Comparison of ENCODE assay signal across 2 cellular contexts in genomic region chr19:5296021-5296420, GRCh38.
TF ChIP-seq lines count a peak whose summit lies in the region.

No MANE protein-coding gene starts in this region.

TF ChIP-seq in IMR-90, 13 proteins besides CTCF, POLR2A, EP300 and RAD21:
- TF ChIP-seq MAZ (IDR thresholded peaks at IDR 0.05; ENCODE audit: borderline replicate concordance, low read depth, low read length) = no peak
- TF ChIP-seq BHLHE40 (IDR thresholded peaks at IDR 0.05; ENCODE audit: low read depth, low read length) = no peak
- no peak for TF ChIP-seq NFE2L2 (IDR thresholded peaks at IDR 0.05; ENCODE audit: low read depth, low read length)
- no peak for TF ChIP-seq SMC3 (IDR thresholded peaks at IDR 0.05; ENCODE audit: low read depth, low read length)
- TF ChIP-seq CHD1 (IDR thresholded peaks at IDR 0.05; ENCODE audit: low read depth, low read length) = no peak
- TF ChIP-seq ELK1 (IDR thresholded peaks at IDR 0.05; ENCODE audit: borderline replicate concordance, low read depth, low read length) = no peak
- TF ChIP-seq MAFK (IDR thresholded peaks at IDR 0.05; ENCODE audit: low read depth, low read length) = no peak
- no peak for TF ChIP-seq CEBPB (IDR thresholded peaks at IDR 0.05; ENCODE audit: low read depth, low read length)
- TF ChIP-seq RFX5 (IDR thresholded peaks at IDR 0.05; ENCODE audit: low read depth, low read length) = no peak
- TF ChIP-seq MXI1 (IDR thresholded peaks at IDR 0.05; ENCODE audit: borderline replicate concordance, low read depth, low read length) = no peak
- no peak for TF ChIP-seq FOS (IDR thresholded peaks at IDR 0.05; ENCODE audit: low read depth, low read length)
TF ChIP-seq in IMR-90: peak in this region for 0.

TF ChIP-seq in K562, 482 proteins besides CTCF, POLR2A, EP300 and RAD21:
- no peak for TF ChIP-seq ZNF431 (CRISPR knock-in tag; IDR thresholded peaks at IDR 0.05)
- TF ChIP-seq ZNF316 (IDR thresholded peaks at IDR 0.05) = peak; percentile 60
- TF ChIP-seq FOXP1 (CRISPR knock-in tag; IDR thresholded peaks at IDR 0.05) = no peak
- no peak for TF ChIP-seq GABPA (tag; conservative IDR thresholded peaks at IDR 0.05; ENCODE audit: low read depth)
- no peak for TF ChIP-seq TEAD4 (IDR thresholded peaks at IDR 0.05; ENCODE audit: low read length)
- TF ChIP-seq TEAD4 (CRISPR knock-in tag; IDR thresholded peaks at IDR 0.05; ENCODE audit: borderline replicate concordance) = no peak
- no peak for TF ChIP-seq CHD1 (IDR thresholded peaks at IDR 0.05; ENCODE audit: low read length)
- TF ChIP-seq COPS2 (conservative IDR thresholded peaks at IDR 0.05) = no peak
- TF ChIP-seq ZNF407 (IDR thresholded peaks at IDR 0.05; ENCODE audit: low read depth) = no peak
